Comparison of ENCODE assay signal across 12 cellular contexts in genomic region chr9:27368317-27368985, GRCh38.
DNase-seq lines count a peak whose midpoint lies in the region; ATAC-seq and TF ChIP-seq lines count a peak whose summit lies in the region.
"Had no signal": no experiment of that assay in that cellular context is flagged by ENCODE, and none has a peak within 500 bp of the region (broad histone marks: within the 10 kb centered on the region; RNA-seq: fewer than 3 reads in every experiment).

No MANE protein-coding gene starts in this region.

- H3K9me3 ChIP-seq in colonic mucosa (no peaks in the 10 kb centered on the region), lower lobe of right lung (no peaks in the 10 kb centered on the region), HAP-1 (no peaks in the 10 kb centered on the region)

- no peaks in the 10 kb centered on the region for H3K27me3 ChIP-seq in GM23338 (ENCODE audit: insufficient read depth)
- H3K27me3 ChIP-seq in colonic mucosa: no peaks in the 10 kb centered on the region
- no peaks in the 10 kb centered on the region for H3K27me3 ChIP-seq in lower lobe of right lung (ENCODE audit: low read depth)
- no peaks in the 10 kb centered on the region for H3K27me3 ChIP-seq in HAP-1 (ENCODE audit: low read depth)

- DNase-seq in GM23338 (ENCODE audit: low spot score) (no peak), colonic mucosa (no peak), lower lobe of right lung (no peak), HAP-1 (ENCODE audit: low spot score in 2 of 2) (no peak), left colon (no peak), DMS 273 (lab: John Stamatoyannopoulos, UW; ENCODE audit: unreplicated experiment) (no peak)
- DNase-seq in stimulated activated naive B cell treated with anti-CD40 and anti-IgM and Interleukin-4, amounts not matched to agents 10 μg/mL and 1 μg/mL and 100 μg/mL, for 72 hours: no peak
- DNase-seq: CD8-positive, alpha-beta memory T cell; effector memory CD8-positive, alpha-beta T cell; kidney glomerular epithelial cell; NCI-H1930 had no signal

- H3K9me3 Mint-ChIP-seq in GM23338: no peaks in the 10 kb centered on the region
- no peaks in the 10 kb centered on the region for H3K9me3 Mint-ChIP-seq in stimulated activated naive B cell treated with anti-CD40 and anti-IgM and Interleukin-4, amounts not matched to agents 10 μg/mL and 1 μg/mL and 100 μg/mL, for 72 hours
- H3K9me3 Mint-ChIP-seq: CD8-positive, alpha-beta memory T cell; effector memory CD8-positive, alpha-beta T cell had no signal

- no peaks in the 10 kb centered on the region for H3K79me2 ChIP-seq in GM23338 (replicated peaks; ENCODE audit: insufficient read depth)

- in situ Hi-C loops in HAP-1 (cut with MboI; ENCODE audit: low sequenced_read_pairs): no loop called here

- intact Hi-C loops in colonic mucosa (cut with DNase I): no loop called here
- intact Hi-C loops in lower lobe of right lung (cut with DNase I): no loop called here
- intact Hi-C loops in left colon (cut with DNase I, micrococcal nuclease): no loop called here

- H4K20me1 ChIP-seq in GM23338 (replicated peaks; ENCODE audit: insufficient read depth): no peaks in the 10 kb centered on the region

- H3K4me2 ChIP-seq in GM23338: peak overlapping the region; percentile 61

- no peak overlapping the region for H2AFZ ChIP-seq in GM23338

- 0 out of 3 replicates have a peak, but pooled peaks cover 6% of the 10 kb centered on the region for H3K36me3 Mint-ChIP-seq in GM23338 (ENCODE audit: low read depth)
- no peaks in the 10 kb centered on the region for H3K36me3 Mint-ChIP-seq in stimulated activated naive B cell treated with anti-CD40 and anti-IgM and Interleukin-4, amounts not matched to agents 10 μg/mL and 1 μg/mL and 100 μg/mL, for 72 hours
- H3K36me3 Mint-ChIP-seq: CD8-positive, alpha-beta memory T cell had no signal

- H3K27ac ChIP-seq in GM23338 (ENCODE audit: low read depth): peak overlapping the region; percentile 78; the same call in 1 of the 2 replicates
- peak overlapping the region; percentile 24 for H3K27ac ChIP-seq in colonic mucosa
- peak overlapping the region; percentile 7 for H3K27ac ChIP-seq in lower lobe of right lung

- H3K4me1 ChIP-seq in GM23338 (ENCODE audit: insufficient read depth) (peaks cover 69% of the 10 kb centered on the region), colonic mucosa (peaks cover 12% of the 10 kb centered on the region), lower lobe of right lung (peaks cover 31% of the 10 kb centered on the region), HAP-1 (no peaks in the 10 kb centered on the region)

- H3K4me3 Mint-ChIP-seq in GM23338: no peak overlapping the region; the same call in 2 of the 3 replicates
- H3K4me3 Mint-ChIP-seq in stimulated activated naive B cell treated with anti-CD40 and anti-IgM and Interleukin-4, amounts not matched to agents 10 μg/mL and 1 μg/mL and 100 μg/mL, for 72 hours: peak overlapping the region; percentile 29 to 40
- H3K4me3 Mint-ChIP-seq: CD8-positive, alpha-beta memory T cell; effector memory CD8-positive, alpha-beta T cell had no signal

- ATAC-seq in GM23338 (no peak; the same call in 2 of the 3 replicates), lower lobe of right lung (peak; percentile 5 to 41), left colon (no peak), GM19395 (IDR thresholded peaks at IDR 0.05; ENCODE audit: unreplicated experiment) (no peak)
- ATAC-seq in stimulated activated naive B cell treated with anti-CD40 and anti-IgM and Interleukin-4, amounts not matched to agents 10 μg/mL and 1 μg/mL and 100 μg/mL, for 72 hours (replicated peaks): no peak
- ATAC-seq: effector memory CD8-positive, alpha-beta T cell had no signal

- H3K27ac Mint-ChIP-seq in GM23338: peak overlapping the region; percentile 85
- H3K27ac Mint-ChIP-seq in stimulated activated naive B cell treated with anti-CD40 and anti-IgM and Interleukin-4, amounts not matched to agents 10 μg/mL and 1 μg/mL and 100 μg/mL, for 72 hours: no peak overlapping the region
- H3K27ac Mint-ChIP-seq: CD8-positive, alpha-beta memory T cell had no signal

- H3K27me3 Mint-ChIP-seq in GM23338 (ENCODE audit: insufficient read depth, low read depth, poor library complexity): peaks cover 14% of the 10 kb centered on the region
- H3K27me3 Mint-ChIP-seq in stimulated activated naive B cell treated with anti-CD40 and anti-IgM and Interleukin-4, amounts not matched to agents 10 μg/mL and 1 μg/mL and 100 μg/mL, for 72 hours: no peaks in the 10 kb centered on the region

- TF ChIP-seq CTCF in GM23338 (conservative IDR thresholded peaks at IDR 0.05; ENCODE audit: low read depth in 2 of 2): no peak
- no peak for TF ChIP-seq CTCF in colonic mucosa (IDR thresholded peaks at IDR 0.05)
- TF ChIP-seq CTCF in lower lobe of right lung (IDR thresholded peaks at IDR 0.05): no peak

- no peaks in the 10 kb centered on the region for H3F3A ChIP-seq in GM23338 (replicated peaks; ENCODE audit: low read depth)

- H3K4me3 ChIP-seq in GM23338 (no peak overlapping the region), colonic mucosa (no peak overlapping the region), lower lobe of right lung (no peak overlapping the region), HAP-1 (no peak overlapping the region)

- peaks cover 8% of the 10 kb centered on the region for H3K9me2 ChIP-seq in GM23338 (ENCODE audit: insufficient read depth)

- H3K4me1 Mint-ChIP-seq in GM23338: peaks cover 73% of the 10 kb centered on the region
- peaks cover 44 to 69% of the 10 kb centered on the region in 2 donors for H3K4me1 Mint-ChIP-seq in stimulated activated naive B cell treated with anti-CD40 and anti-IgM and Interleukin-4, amounts not matched to agents 10 μg/mL and 1 μg/mL and 100 μg/mL, for 72 hours

- H3K9ac ChIP-seq in colonic mucosa (ENCODE audit: low read depth in 2 of 2, low read length in 2 of 2): peak overlapping the region in 1 of 2 donors; percentile 38

- H3K36me3 ChIP-seq in GM23338 (ENCODE audit: insufficient read depth) (no peaks in the 10 kb centered on the region), colonic mucosa (no peaks in the 10 kb centered on the region), lower lobe of right lung (no peaks in the 10 kb centered on the region), HAP-1 (replicated peaks) (no peaks in the 10 kb centered on the region)

TF ChIP-seq in GM23338, 12 proteins besides CTCF, POLR2A, EP300 and RAD21 (continues in another document):
- no peak for TF ChIP-seq ZNF331 (CRISPR knock-in tag; IDR thresholded peaks at IDR 0.05; ENCODE audit: low read depth)
- TF ChIP-seq ZNF114 (CRISPR knock-in tag; IDR thresholded peaks at IDR 0.05): no peak
- no peak for TF ChIP-seq CREB1 (CRISPR knock-in tag; IDR thresholded peaks at IDR 0.05; ENCODE audit: low read depth)
- TF ChIP-seq EZH2phosphoT487 (IDR thresholded peaks at IDR 0.05; ENCODE audit: unreplicated experiment): no peak
- TF ChIP-seq JUNB (IDR thresholded peaks at IDR 0.05; ENCODE audit: unreplicated experiment): no peak

Comparison
In these comparisons a context has a peak if more than half of its experiments do, and no peak if none do; other contexts are left out.
1. ATAC-seq: peak in lower lobe of right lung (2 of 2); none in GM23338 (single experiment), stimulated activated naive B cell treated with anti-CD40 and anti-IgM and Interleukin-4, amounts not matched to agents 10 μg/mL and 1 μg/mL and 100 μg/mL, for 72 hours (0 of 2), left colon (single experiment) and GM19395 (single experiment).
2. H3K27ac ChIP-seq: peak in every context shown above with its lines; median percentile 78 in GM23338; 24 in colonic mucosa; 7 in lower lobe of right lung.